ENCODE assay signal across 1 cellular context in genomic region chr12:27967551-27968054, GRCh38.
TF ChIP-seq lines count a peak whose summit lies in the region.

No MANE protein-coding gene starts in this region.

TF ChIP-seq in HCT116, 20 proteins besides CTCF, POLR2A, EP300 and RAD21 (continued from another document):
- TF ChIP-seq REST (IDR thresholded peaks at IDR 0.05; ENCODE audit: low read depth), result no peak
